Comparison of ENCODE assay signal across 8 cellular contexts in genomic region chr15:91022075-91022831, GRCh38. TPM values are rescaled to one million over a fixed set of nuclear protein-coding genes. Genes with fewer than 3 reads are reported as not detected.
DNase-seq lines count a peak whose midpoint lies in the region; ATAC-seq and TF ChIP-seq lines count a peak whose summit lies in the region.

Gene VPS33B (minus strand): TSS chr15:91022594. CDS start chr15:91022249, 345 bp downstream.

- peaks cover 12% of the 10 kb centered on the region; the same call in 1 of the 2 replicates for H3K4me1 ChIP-seq in Caco-2
- peaks cover 6% of the 10 kb centered on the region for H3K4me1 ChIP-seq in PC-3 (ENCODE audit: insufficient read depth, low read length)
- no peaks in the 10 kb centered on the region for H3K4me1 ChIP-seq in esophagus (ENCODE audit: control insufficient read depth in 2 of 2, insufficient read depth in 2 of 2, low read length in 1 of 2)
- peaks cover 6% of the 10 kb centered on the region for H3K4me1 ChIP-seq in mucosa of stomach (ENCODE audit: control insufficient read depth, insufficient read depth, low read length)

- H3K27me3 ChIP-seq in Caco-2 (replicated peaks; ENCODE audit: control insufficient read depth, insufficient read depth, low read length) (no peaks in the 10 kb centered on the region), PC-3 (ENCODE audit: low read length) (no peaks in the 10 kb centered on the region), esophagus (ENCODE audit: control insufficient read depth in 1 of 2, insufficient read depth in 2 of 2, low read length in 2 of 2) (no peaks in the 10 kb centered on the region), mucosa of stomach (ENCODE audit: control insufficient read depth, insufficient read depth, low read length) (no peaks in the 10 kb centered on the region)

- H3K36me3 Mint-ChIP-seq in Caco-2 (ENCODE audit: insufficient read depth, unreplicated experiment) (no peaks in the 10 kb centered on the region), IgD-negative memory B cell (peaks cover 2% of the 10 kb centered on the region)

- H3K4me3 ChIP-seq in Caco-2 (ENCODE audit: low read depth, low read length) = peak within 1 kb of the TSS; percentile 78
- H3K4me3 ChIP-seq in PC-3 (ENCODE audit: low read length) = peak within 1 kb of the TSS; percentile 96
- H3K4me3 ChIP-seq in esophagus (ENCODE audit: low read depth in 1 of 2, low read length in 2 of 2) = peak within 1 kb of the TSS; percentile 96 to 97
- peak within 1 kb of the TSS; percentile 91 for H3K4me3 ChIP-seq in mucosa of stomach (ENCODE audit: low read length)

- H3K27ac ChIP-seq in PC-3 (ENCODE audit: low read length) (no peak within 1 kb of the TSS), esophagus (ENCODE audit: low read depth in 2 of 2, low read length in 1 of 2) (peak within 1 kb of the TSS; percentile 81 to 91)

- H3K9me3 Mint-ChIP-seq in Caco-2 (ENCODE audit: unreplicated experiment) = no peaks in the 10 kb centered on the region
- no peaks in the 10 kb centered on the region for H3K9me3 Mint-ChIP-seq in IgD-negative memory B cell

- H3K79me2 ChIP-seq in PC-3 (ENCODE audit: low read length) = peaks cover 24% of the 10 kb centered on the region

- no peaks in the 10 kb centered on the region for H3K36me3 ChIP-seq in Caco-2 (ENCODE audit: control insufficient read depth, insufficient read depth, low read length)
- H3K36me3 ChIP-seq in PC-3 (ENCODE audit: low read depth, low read length) = no peaks in the 10 kb centered on the region
- H3K36me3 ChIP-seq in esophagus (ENCODE audit: control insufficient read depth in 2 of 2, insufficient read depth in 2 of 2, low read length in 1 of 2) = no peaks in the 10 kb centered on the region
- no peaks in the 10 kb centered on the region for H3K36me3 ChIP-seq in mucosa of stomach (ENCODE audit: control insufficient read depth, insufficient read depth, low read length)

- no peaks in the 10 kb centered on the region for H3F3A ChIP-seq in PC-3 (ENCODE audit: low read length, unreplicated experiment)

- peak within 1 kb of the TSS; percentile 81 for H3K4me3 Mint-ChIP-seq in Caco-2 (ENCODE audit: unreplicated experiment)
- peak within 1 kb of the TSS; percentile 92 to 100 (median 98) for H3K4me3 Mint-ChIP-seq in IgD-negative memory B cell

- H3K4me2 ChIP-seq in PC-3 (ENCODE audit: low read length) = peak within 1 kb of the TSS; percentile 88

- H3K9me3 ChIP-seq in Caco-2 (no peaks in the 10 kb centered on the region), PC-3 (ENCODE audit: low read length) (no peaks in the 10 kb centered on the region), esophagus (ENCODE audit: control insufficient read depth in 2 of 2, insufficient read depth in 1 of 2, low read depth in 1 of 2, low read length in 1 of 2) (peaks cover 0 to 3% of the 10 kb centered on the region in 2 donors), mucosa of stomach (ENCODE audit: control insufficient read depth, low read length) (no peaks in the 10 kb centered on the region)

- POLR2A ChIA-PET in Caco-2 (lab: Charles Lee) (interaction anchor here (0.5 to 2.3 kb wide), 6 partner anchors 11 to 139 kb away, joined by 3 to 16 read pairs (median 4); partner anchors contain the start of gene PRC1), PC-3 (lab: Charles Lee; ENCODE audit: unreplicated experiment) (interaction anchor here (0.7 to 1.0 kb wide), 2 partner anchors 11 to 65 kb away, joined by 3 to 6 read pairs; no protein-coding TSS in a partner anchor)

- peak; percentile 82 to 89 for DNase-seq in Caco-2
- DNase-seq in PC-3 = peak; percentile 89
- peak; percentile 64 for DNase-seq in activated T-cell treated with anti-CD3 and anti-CD28 coated beads for 48 hours (ENCODE audit: low read depth)
- peak; percentile 85 for DNase-seq in stimulated activated CD8-positive, alpha-beta memory T cell treated with anti-CD3 and anti-CD28 coated beads, Interleukin-4, amount 100 ng/mL, for 48 hours

- intact Hi-C loops in Caco-2 (cut with micrococcal nuclease; ENCODE audit: unreplicated experiment) (loop anchor here (1.0 to 2.0 kb wide), 2 partner anchors 11 to 27 kb away; partner anchors contain the start of gene PRC1), PC-3 (cut with micrococcal nuclease) (loop anchor here (5.0 kb wide), 1 partner anchor 65 kb away; no protein-coding TSS in a partner anchor)

- H3K9me2 ChIP-seq in PC-3 (replicated peaks; ENCODE audit: low read length) = no peaks in the 10 kb centered on the region

- CTCF ChIA-PET in Caco-2 (lab: Charles Lee) = interaction anchor here (0.6 to 2.5 kb wide), 8 partner anchors 11 to 250 kb away, joined by 4 to 33 read pairs (median 5); partner anchors contain the start of genes HDDC3, PRC1 and UNC45A
- CTCF ChIA-PET in PC-3 (lab: Charles Lee) = interaction anchor here (1.3 kb wide), 1 partner anchor 65 kb away, joined by 6 read pairs; no protein-coding TSS in a partner anchor

- TF ChIP-seq CTCF in Caco-2 (IDR thresholded peaks at IDR 0.05; ENCODE audit: insufficient read depth in 1 of 2, low read depth in 1 of 2, low read length in 1 of 2, severe bottlenecking in 1 of 2, unreplicated experiment in 1 of 2) = no peak
- no peak for TF ChIP-seq CTCF in PC-3 (conservative IDR thresholded peaks at IDR 0.05; ENCODE audit: low read depth, low read length)

- H3K4me1 Mint-ChIP-seq in Caco-2 (ENCODE audit: low read depth, unreplicated experiment) (peaks cover 10% of the 10 kb centered on the region), IgD-negative memory B cell (peaks cover 33 to 34% (median 33%) of the 10 kb centered on the region in 3 donors)

- WGBS in esophagus, 2 donors = 0% methylated on average over 46 to 48 of the region's 48 CpGs

- ATAC-seq in GM21526 (IDR thresholded peaks at IDR 0.05; ENCODE audit: low FRiP score, unreplicated experiment) = peak; percentile 57
- ATAC-seq in PC-3 = peak; percentile 90

- H4K20me1 ChIP-seq in PC-3 (ENCODE audit: low read length) = no peaks in the 10 kb centered on the region

- H3K27ac Mint-ChIP-seq in Caco-2 (ENCODE audit: unreplicated experiment) (peak within 1 kb of the TSS; percentile 81), IgD-negative memory B cell (peak within 1 kb of the TSS; percentile 82 to 97 (median 95))

- H3K9ac ChIP-seq in PC-3 (ENCODE audit: low read length) = peak within 1 kb of the TSS; percentile 89
- H3K9ac ChIP-seq in mucosa of stomach (ENCODE audit: low read length) = peak within 1 kb of the TSS; percentile 86

- BruUV-seq in Caco-2 (replicated peaks; lab: Mats Ljungman, UMichigan) (TSS peak; percentile 71), PC-3 (replicated peaks; lab: Mats Ljungman, UMichigan) (TSS peak; percentile 77)

- H3K27me3 Mint-ChIP-seq in Caco-2 (ENCODE audit: insufficient read depth, unreplicated experiment) (no peaks in the 10 kb centered on the region), IgD-negative memory B cell (no peaks in the 10 kb centered on the region)

- H2AFZ ChIP-seq in PC-3 (ENCODE audit: low read length) = peak within 1 kb of the TSS; percentile 88

RNA-seq across cellular contexts. Expression of gene VPS33B, which starts in this region (rescaled TPM):
- total RNA-seq in Caco-2 (2022) = 13.3 and 13.7 TPM in 2 replicates
- polyA plus RNA-seq in IgD-negative memory B cell = 10.7 TPM
- 7.5 and 8.0 TPM in 2 replicates for total RNA-seq in PC-3 (2014; rRNA removed)
- 1 to 10 TPM; 7.6 to 8.3 TPM for polyA plus RNA-seq in esophagus
